Comparison of ENCODE assay signal across 19 cellular contexts in genomic region chr22:27407369-27407985, GRCh38.
DNase-seq lines count a peak whose midpoint lies in the region; ATAC-seq, FAIRE-seq and TF ChIP-seq lines count a peak whose summit lies in the region.
"Had no signal": no experiment of that assay in that cellular context is flagged by ENCODE, and none has a peak within 500 bp of the region (broad histone marks: within the 10 kb centered on the region; RNA-seq: fewer than 3 reads in every experiment).

No MANE protein-coding gene starts in this region.

- no peak overlapping the region for H2BK120ac ChIP-seq in mesendoderm (ENCODE audit: low read depth, low read length)

- H2AFZ ChIP-seq in HepG2 (ENCODE audit: low read length), result no peak overlapping the region
- H2AFZ ChIP-seq: GM23248 had no signal

- no peak overlapping the region for H4K8ac ChIP-seq in mesendoderm (ENCODE audit: low read depth, low read length)

- no peaks in the 10 kb centered on the region for H3K9me3 ChIP-seq in HepG2 (ENCODE audit: low read length)
- no peaks in the 10 kb centered on the region for H3K9me3 ChIP-seq in right lobe of liver
- no peaks in the 10 kb centered on the region for H3K9me3 ChIP-seq in SK-N-MC (ENCODE audit: low read depth, low read length)
- no peaks in the 10 kb centered on the region for H3K9me3 ChIP-seq in CD8-positive, alpha-beta T cell (ENCODE audit: low read length)
- H3K9me3 ChIP-seq: SJCRH30 had no signal

- H3K79me1 ChIP-seq in mesendoderm (ENCODE audit: low read length), result no peaks in the 10 kb centered on the region

- POLR2A ChIA-PET in HepG2 (lab: Yijun Ruan, JAX), result no interaction called here
- POLR2A ChIA-PET in CD8-positive, alpha-beta T cell (lab: Charles Lee), result no interaction called here

- H3K27ac ChIP-seq in HepG2 (ENCODE audit: extremely low read length, insufficient read depth, low read length) (no peak overlapping the region), right lobe of liver (no peak overlapping the region), SK-N-MC (peak overlapping the region; percentile 90), mesendoderm (ENCODE audit: low read depth, low read length) (peak overlapping the region; percentile 8)
- H3K27ac ChIP-seq in CD8-positive, alpha-beta T cell (ENCODE audit: low read depth, low read length), result no peak overlapping the region
- H3K27ac ChIP-seq: GM23248, SJCRH30 had no signal

- TF ChIP-seq EP300 in HepG2 (IDR thresholded peaks at IDR 0.05; ENCODE audit: low read depth in 2 of 2, low read length in 2 of 2), result no peak
- no peak for TF ChIP-seq EP300 in HepG2 (CRISPR knock-in tag; IDR thresholded peaks at IDR 0.05; ENCODE audit: borderline replicate concordance)

- peak overlapping the region; percentile 25 for H3K56ac ChIP-seq in mesendoderm (ENCODE audit: low read length)

- intact Hi-C loops in HepG2 (cut with micrococcal nuclease; ENCODE audit: unreplicated experiment) (loop anchor here (5.0 kb wide), 2 partner anchors 220 to 650 kb away; no protein-coding TSS in a partner anchor), right lobe of liver (cut with DNase I) (loop anchor here (5.0 to 10.0 kb wide), 2 partner anchors 187 to 395 kb away; partner anchors contain the start of gene MN1 (in 1 of the 2))
- intact Hi-C loops in CD8-positive, alpha-beta T cell (cut with DNase I, micrococcal nuclease), result no loop called here

- H3K27me3 ChIP-seq in HepG2 (ENCODE audit: control insufficient read depth in 1 of 2, insufficient read depth in 2 of 2, low read length in 2 of 2) (peaks cover 0 to 5% of the 10 kb centered on the region in 2 experiments; a peak in 2 of 5 replicates), right lobe of liver (no peaks in the 10 kb centered on the region), mesendoderm (ENCODE audit: insufficient read depth, low read length, poor library complexity) (no peaks in the 10 kb centered on the region)
- no peaks in the 10 kb centered on the region for H3K27me3 ChIP-seq in CD8-positive, alpha-beta T cell (ENCODE audit: insufficient read depth, low read length)
- H3K27me3 ChIP-seq: SJCRH30 had no signal

- ATAC-seq in HepG2, result no peak
- ATAC-seq in right lobe of liver, result no peak
- no peak for ATAC-seq in CD8-positive, alpha-beta T cell
- ATAC-seq: PC-3 had no signal

- H3K23ac ChIP-seq in mesendoderm (ENCODE audit: low read length), result no peak overlapping the region

- no peak overlapping the region for H2BK15ac ChIP-seq in mesendoderm (replicated peaks; ENCODE audit: low read depth)

- H3K9ac ChIP-seq in HepG2 (ENCODE audit: insufficient read depth, low read depth, low read length), result no peak overlapping the region
- H3K9ac ChIP-seq in SK-N-MC (ENCODE audit: insufficient read length), result no peak overlapping the region
- H3K9ac ChIP-seq in mesendoderm (ENCODE audit: low read length), result no peak overlapping the region
- H3K9ac ChIP-seq: GM23248 had no signal

- H3K27ac Mint-ChIP-seq in CD8-positive, alpha-beta T cell, result no peak overlapping the region
- H3K27ac Mint-ChIP-seq: B cell; CD4-positive, alpha-beta T cell had no signal

- H3K4me2 ChIP-seq in HepG2 (ENCODE audit: low read depth, low read length) (no peak overlapping the region), mesendoderm (ENCODE audit: low read length) (no peak overlapping the region)

- DNase-seq in HepG2 (ENCODE audit: low spot score), result no peak
- no peak for DNase-seq in right lobe of liver
- peak; percentile 91 for DNase-seq in SK-N-MC (ENCODE audit: low read depth, low spot score)
- no peak for DNase-seq in mesendoderm
- no peak for DNase-seq in urothelium cell line (ENCODE audit: low spot score)
- DNase-seq in NCI-H1417 (lab: John Stamatoyannopoulos, UW), result no peak
- no peak for DNase-seq in CD8-positive, alpha-beta T cell
- no peak for DNase-seq in NCI-H510A (lab: John Stamatoyannopoulos, UW)
- DNase-seq: 8988T; CD4-positive, alpha-beta T cell; DMS153; GM23248; NCI-H1105 treated with DMSO at 0.1 percent for 48 hours; NCI-H187; NCI-H2107; NCI-H510A treated with DMSO at 0.1 percent for 48 hours; PC-3; SJCRH30 had no signal

- H3K79me2 ChIP-seq in HepG2 (ENCODE audit: insufficient read depth, low read length) (no peaks in the 10 kb centered on the region), mesendoderm (ENCODE audit: control insufficient read depth, insufficient read depth, low read length) (no peaks in the 10 kb centered on the region)

- H3K4ac ChIP-seq in mesendoderm (ENCODE audit: low read depth, low read length), result no peak overlapping the region

- no peaks in the 10 kb centered on the region for H4K20me1 ChIP-seq in HepG2 (ENCODE audit: insufficient read depth, low read length)

- no peaks in the 10 kb centered on the region for H3K4me1 ChIP-seq in HepG2 (ENCODE audit: insufficient read depth, low read length)
- H3K4me1 ChIP-seq in right lobe of liver, result no peaks in the 10 kb centered on the region
- no peaks in the 10 kb centered on the region for H3K4me1 ChIP-seq in mesendoderm (ENCODE audit: control insufficient read depth, low read depth, low read length)
- no peaks in the 10 kb centered on the region for H3K4me1 ChIP-seq in CD8-positive, alpha-beta T cell (ENCODE audit: insufficient read depth, low read length)

- no TSS peak for BruUV-seq in HepG2 (replicated peaks; lab: Mats Ljungman, UMichigan)

- CTCF ChIA-PET in HepG2 (lab: Yijun Ruan, JAX; ENCODE audit: low intra/inter-chr PET ratio, low total read pairs), result no interaction called here
- CTCF ChIA-PET in CD8-positive, alpha-beta T cell (lab: Charles Lee), result no interaction called here

- peaks cover 13% of the 10 kb centered on the region for H3K27me3 Mint-ChIP-seq in CD8-positive, alpha-beta T cell (ENCODE audit: low read depth)

- no peak for TF ChIP-seq POLR2A in HepG2 (IDR thresholded peaks at IDR 0.05; ENCODE audit: insufficient read depth in 1 of 2, low read depth in 2 of 2, low read length in 2 of 2)
- TF ChIP-seq POLR2A in right lobe of liver (IDR thresholded peaks at IDR 0.05), result no peak

- no peak overlapping the region for H3K18ac ChIP-seq in mesendoderm (ENCODE audit: low read length)

- no peaks in the 10 kb centered on the region for H3K36me3 Mint-ChIP-seq in CD8-positive, alpha-beta T cell

- 53% methylated on average over 10 of the region's 14 CpGs for WGBS in HepG2 (ENCODE audit: low lambda C conversion rate)
- WGBS in right lobe of liver (ENCODE audit: insufficient coverage, low coverage, low lambda C conversion rate, missing lambda C conversion rate), result 54% methylated on average over 9 of the region's 14 CpGs
- WGBS in mesendoderm (ENCODE audit: extremely low coverage, insufficient coverage, low lambda C conversion rate), result no CpG with 5 or more reads among the region's 14 CpGs

- no peak for TF ChIP-seq CTCF in HepG2 (CRISPR knock-in tag; IDR thresholded peaks at IDR 0.05)
- no peak for TF ChIP-seq CTCF in right lobe of liver (IDR thresholded peaks at IDR 0.05)
- TF ChIP-seq CTCF in CD8-positive, alpha-beta T cell (IDR thresholded peaks at IDR 0.05), result no peak

- no peak overlapping the region for H3K4me3 ChIP-seq in HepG2 (replicated peaks in 1 of 3; ENCODE audit: insufficient read depth in 1 of 3, low read depth in 2 of 3, low read length in 3 of 3)
- H3K4me3 ChIP-seq in right lobe of liver, result no peak overlapping the region
- peak overlapping the region; percentile 60 for H3K4me3 ChIP-seq in SK-N-MC
- H3K4me3 ChIP-seq in mesendoderm (ENCODE audit: low read length), result no peak overlapping the region
- no peak overlapping the region for H3K4me3 ChIP-seq in CD8-positive, alpha-beta T cell (ENCODE audit: low read depth, low read length)
- H3K4me3 ChIP-seq: GM23248, SJCRH30 had no signal

- H3K4me1 Mint-ChIP-seq in CD8-positive, alpha-beta T cell (ENCODE audit: low read depth), result no peaks in the 10 kb centered on the region
- H3K4me1 Mint-ChIP-seq: B cell had no signal

- no peak overlapping the region for H2AK5ac ChIP-seq in mesendoderm (ENCODE audit: low read length)

- no peak overlapping the region for H3K4me3 Mint-ChIP-seq in CD8-positive, alpha-beta T cell
- H3K4me3 Mint-ChIP-seq: B cell; CD4-positive, alpha-beta T cell had no signal

- H2BK5ac ChIP-seq in mesendoderm (ENCODE audit: low read length), result no peak overlapping the region

- H3K9me3 Mint-ChIP-seq in CD8-positive, alpha-beta T cell, result peaks cover 3% of the 10 kb centered on the region

- no peak for TF ChIP-seq RAD21 in HepG2 (CRISPR knock-in tag; IDR thresholded peaks at IDR 0.05)

- H4K5ac ChIP-seq in mesendoderm (ENCODE audit: low read length), result no peak overlapping the region

- in situ Hi-C loops in HepG2 (cut with HindIII; ENCODE audit: extremely low pct_ligation_motif_present, low pct_unique_long_range_greater_than_20kb), result loop anchor here (5.0 to 25.0 kb wide), 2 partner anchors 395 to 605 kb away; partner anchors contain the start of gene MN1

- H3K36me3 ChIP-seq in HepG2 (replicated peaks in 1 of 2; ENCODE audit: control insufficient read depth in 1 of 2, insufficient read depth in 2 of 2, low read length in 2 of 2), result no peaks in the 10 kb centered on the region
- H3K36me3 ChIP-seq in right lobe of liver, result no peaks in the 10 kb centered on the region
- H3K36me3 ChIP-seq in SK-N-MC (ENCODE audit: insufficient read depth, low read length), result no peaks in the 10 kb centered on the region
- H3K36me3 ChIP-seq in mesendoderm (ENCODE audit: control insufficient read depth, insufficient read depth, low read length), result no peaks in the 10 kb centered on the region
- H3K36me3 ChIP-seq in CD8-positive, alpha-beta T cell (ENCODE audit: insufficient read depth, low read length), result no peaks in the 10 kb centered on the region
- H3K36me3 ChIP-seq: SJCRH30 had no signal

- FAIRE-seq in HepG2 (lab: Jason Lieb, UNC) (no peak), urothelium cell line (lab: Jason Lieb, UNC) (peak; percentile 61)

TF ChIP-seq in HepG2, 621 proteins besides CTCF, POLR2A, EP300 and RAD21:
- no peak for TF ChIP-seq PAX8 (CRISPR knock-in tag; IDR thresholded peaks at IDR 0.05; ENCODE audit: borderline replicate concordance)
- TF ChIP-seq ZNF234 (CRISPR knock-in tag; conservative IDR thresholded peaks at IDR 0.05), result no peak
- TF ChIP-seq ZNF232 (CRISPR knock-in tag; IDR thresholded peaks at IDR 0.05; ENCODE audit: borderline replicate concordance), result no peak
- peak; percentile 88 for TF ChIP-seq ZSCAN22 (CRISPR knock-in tag; IDR thresholded peaks at IDR 0.05)
- no peak for TF ChIP-seq MEF2D (CRISPR knock-in tag; IDR thresholded peaks at IDR 0.05)
- no peak for TF ChIP-seq ZNF24 (IDR thresholded peaks at IDR 0.05)
- no peak for TF ChIP-seq ZNF788 (CRISPR knock-in tag; IDR thresholded peaks at IDR 0.05; ENCODE audit: borderline replicate concordance)

Comparison
In these comparisons a context has a peak if more than half of its experiments do, and no peak if none do; other contexts are left out.
1. H3K27ac ChIP-seq: peak in SK-N-MC (single experiment) and mesendoderm (single experiment); none in HepG2 (single experiment), right lobe of liver (0 of 3) and CD8-positive, alpha-beta T cell (single experiment).
2. intact Hi-C loops: an anchor here in HepG2 (5.0 kb wide) and right lobe of liver (5.0 to 10.0 kb wide); none called in CD8-positive, alpha-beta T cell.